ENCODE assay signal across 22 cellular contexts in the genomic region with DNA sequence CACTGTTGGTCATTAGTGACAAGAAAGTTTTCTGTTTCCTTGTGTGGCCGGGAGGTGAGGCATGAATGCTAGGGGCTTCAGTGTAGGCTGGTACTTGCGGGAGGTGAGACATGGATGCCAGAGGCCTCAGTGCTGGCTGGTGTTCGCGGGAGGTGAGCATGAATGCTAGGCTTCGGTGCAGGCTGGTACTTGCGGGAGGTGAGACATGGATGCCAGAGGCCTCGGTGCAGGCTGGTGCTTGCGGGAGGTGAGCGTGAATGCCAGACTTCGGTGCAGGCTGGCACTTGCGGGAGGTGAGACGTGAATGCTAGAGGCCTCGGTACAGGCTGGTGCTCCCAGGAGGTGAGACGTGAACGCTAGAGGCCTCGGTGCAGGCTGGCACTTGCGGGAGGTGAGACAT. TPM values are rescaled to one million over a fixed set of nuclear protein-coding genes. Genes with fewer than 3 reads are reported as not detected.
DNase-seq lines count a peak whose midpoint lies in the region; ATAC-seq, FAIRE-seq and TF ChIP-seq lines count a peak whose summit lies in the region.
"Had no signal": no experiment of that assay in that cellular context is flagged by ENCODE, and none has a peak within 500 bp of the region (broad histone marks: within the 10 kb centered on the region; RNA-seq: fewer than 3 reads in every experiment).

No MANE protein-coding gene starts in this region.

- H3K36me3 Mint-ChIP-seq in neural crest cell (ENCODE audit: low read depth), result no peaks in the 10 kb centered on the region
- H3K36me3 Mint-ChIP-seq in endodermal cell (ENCODE audit: low read depth), result no peaks in the 10 kb centered on the region
- no peaks in the 10 kb centered on the region for H3K36me3 Mint-ChIP-seq in natural killer cell
- H3K36me3 Mint-ChIP-seq: CD4-positive, alpha-beta memory T cell had no signal

- H3K27me3 Mint-ChIP-seq in neural crest cell (ENCODE audit: low read depth), result peaks cover 40% of the 10 kb centered on the region
- H3K27me3 Mint-ChIP-seq in endodermal cell (ENCODE audit: insufficient read depth), result no peaks in the 10 kb centered on the region
- H3K27me3 Mint-ChIP-seq in natural killer cell (ENCODE audit: low read depth in 2 of 2), result peaks cover 0 to 3% of the 10 kb centered on the region in 2 donors

- no peaks in the 10 kb centered on the region for H3K9me3 Mint-ChIP-seq in neural crest cell
- no peaks in the 10 kb centered on the region for H3K9me3 Mint-ChIP-seq in endodermal cell
- H3K9me3 Mint-ChIP-seq in natural killer cell, result peaks cover 0 to 5% of the 10 kb centered on the region in 2 donors

- H3K4me1 Mint-ChIP-seq in neural crest cell (peaks cover 11% of the 10 kb centered on the region), endodermal cell (peaks cover 28% of the 10 kb centered on the region), natural killer cell (no peaks in the 10 kb centered on the region)

- H3K9me3 ChIP-seq in ascending aorta (no peaks in the 10 kb centered on the region), endodermal cell (ENCODE audit: control insufficient read depth, low read length) (no peaks in the 10 kb centered on the region)
- H3K9me3 ChIP-seq: Caco-2, SK-N-SH had no signal

- H3K4me1 ChIP-seq in ascending aorta (peaks cover 29 to 56% of the 10 kb centered on the region in 2 donors), endodermal cell (ENCODE audit: control insufficient read depth, insufficient read depth, low read length) (peaks cover 14% of the 10 kb centered on the region)

- intact Hi-C loops in ascending aorta (cut with DNase I), result loop anchor here (5.0 kb wide), 1 partner anchor 109 kb away; no protein-coding TSS in a partner anchor
- intact Hi-C loops in natural killer cell (cut with micrococcal nuclease), result no loop called here

- no peaks in the 10 kb centered on the region for H3K27me3 ChIP-seq in ascending aorta
- H3K27me3 ChIP-seq in endodermal cell (ENCODE audit: control insufficient read depth, insufficient read depth, low read length, poor library complexity, severe bottlenecking), result no peaks in the 10 kb centered on the region

- FAIRE-seq in GM19239 (lab: Jason Lieb, UNC), result no peak
- FAIRE-seq: G401.6, RCC 7860 had no signal

- no peak overlapping the region for H3K9ac ChIP-seq in endodermal cell (ENCODE audit: extremely low read depth, low read length, poor library complexity, severe bottlenecking)
- H3K9ac ChIP-seq: SK-N-SH had no signal

- DNase-seq in ascending aorta (ENCODE audit: low spot score in 2 of 2) (no peak), epithelial cell of prostate (ENCODE audit: low read depth, low spot score) (peak; percentile 56), neural crest cell (ENCODE audit: low read depth, low spot score) (no peak), iPS-NIHi11 (ENCODE audit: low spot score) (no peak), endodermal cell (no peak), GM19239 (ENCODE audit: insufficient read length, low spot score) (no peak), natural killer cell (no peak)
- DNase-seq: C1 segment of cervical spinal cord; Caco-2; CD4-positive, alpha-beta memory T cell; Karpas-422; NCI-H1105; NCI-H1436 treated with DMSO at 0.1 percent for 48 hours; NCI-H187 treated with DMSO at 0.1 percent for 48 hours; NCI-H2171 treated with DMSO at 0.1 percent for 48 hours; NCI-H345; NCI-H524; NCI-H748 treated with DMSO at 0.1 percent for 48 hours; SK-N-SH had no signal

- H3K4me3 Mint-ChIP-seq in neural crest cell, result no peak overlapping the region
- no peak overlapping the region for H3K4me3 Mint-ChIP-seq in endodermal cell
- H3K4me3 Mint-ChIP-seq in natural killer cell, result no peak overlapping the region
- H3K4me3 Mint-ChIP-seq: CD4-positive, alpha-beta memory T cell had no signal

- H3K27ac Mint-ChIP-seq in neural crest cell (ENCODE audit: unreplicated experiment), result peak overlapping the region; percentile 61
- no peak overlapping the region for H3K27ac Mint-ChIP-seq in endodermal cell
- no peak overlapping the region for H3K27ac Mint-ChIP-seq in natural killer cell
- H3K27ac Mint-ChIP-seq: CD4-positive, alpha-beta memory T cell had no signal

- ATAC-seq in natural killer cell, result no peak

- WGBS in endodermal cell (ENCODE audit: insufficient coverage in 1 of 2, insufficient read length in 1 of 2), 2 experiments, result 89 to 90% methylated on average over 2 to 17 of the region's 17 CpGs

- H3K27ac ChIP-seq in ascending aorta (peak overlapping the region; percentile 67 to 68), epithelial cell of prostate (no peak overlapping the region), endodermal cell (ENCODE audit: low read depth, low read length) (no peak overlapping the region)
- H3K27ac ChIP-seq: HL-60 had no signal

- H3K36me3 ChIP-seq in ascending aorta, result peaks cover 13 to 27% of the 10 kb centered on the region in 2 donors
- H3K36me3 ChIP-seq in endodermal cell (ENCODE audit: control insufficient read depth, insufficient read depth, low read length), result no peaks in the 10 kb centered on the region

- TF ChIP-seq CTCF in ascending aorta (IDR thresholded peaks at IDR 0.05), result no peak
- TF ChIP-seq CTCF in neural crest cell (conservative IDR thresholded peaks at IDR 0.05), result no peak
- no peak for TF ChIP-seq CTCF in endodermal cell (conservative IDR thresholded peaks at IDR 0.05)
- TF ChIP-seq CTCF in natural killer cell (IDR thresholded peaks at IDR 0.05), result no peak

- no peak overlapping the region for H3K4me3 ChIP-seq in ascending aorta
- no peak overlapping the region for H3K4me3 ChIP-seq in endodermal cell (ENCODE audit: low read length)

RNA-seq across cellular contexts. Expression of a gene that starts 48.4 kb away (rescaled TPM):
- total RNA-seq in ascending aorta, result 244 TPM
- total RNA-seq in neural crest cell, result 0.27 TPM in 1 of 2 replicates, not detected in the other
- total RNA-seq in endodermal cell, result 1 to 10 TPM; 3.0 to 7.7 TPM
- polyA plus RNA-seq in endodermal cell (2013, experiment 1 of 2), result 1.1 TPM
- polyA plus RNA-seq in endodermal cell (2013, experiment 2 of 2), result 0.62 TPM
- total RNA-seq in natural killer cell, result not detected
- total RNA-seq: CD4-positive, alpha-beta memory T cell had no signal
- polyA plus RNA-seq: CD4-positive, alpha-beta memory T cell; SK-N-SH had no signal

Comparison
In these comparisons a context has a peak if more than half of its experiments do, and no peak if none do; other contexts are left out.
1. H3K27ac ChIP-seq: peak in ascending aorta (2 of 2); none in epithelial cell of prostate (single experiment) and endodermal cell (single experiment).
2. RNA of a gene that starts 48.4 kb away (total RNA-seq): 244 TPM in ascending aorta (single experiment); 3.0 to 7.7 TPM in endodermal cell, 0.27 TPM in neural crest cell and not detected in natural killer cell; every median in the first group is over 10 times any median in the second.